ENCODE assay signal across 8 cellular contexts in the genomic region with DNA sequence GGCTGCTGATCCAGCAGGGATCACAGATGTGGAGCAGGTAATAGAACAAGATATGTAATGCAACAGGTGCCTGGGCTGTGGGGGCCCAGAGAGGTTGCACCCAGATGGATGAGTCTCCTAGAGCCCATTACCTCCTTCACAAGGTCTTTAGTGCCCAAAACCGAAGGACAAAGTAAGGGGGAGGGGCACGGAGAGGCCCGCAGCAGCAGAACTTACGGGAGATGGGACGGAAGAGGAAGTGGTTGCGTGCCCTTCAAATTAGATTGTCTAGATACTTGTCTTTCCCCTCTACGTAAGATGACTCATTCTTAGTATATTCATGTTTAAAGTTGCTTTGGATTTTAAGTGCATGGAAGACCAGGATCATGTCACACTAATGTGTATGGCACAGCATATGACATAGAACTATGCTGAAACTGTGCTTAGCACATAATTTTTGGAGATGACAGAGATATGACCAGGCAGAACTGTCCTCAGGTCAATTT. TPM values are rescaled to one million over a fixed set of nuclear protein-coding genes. Genes with fewer than 3 reads are reported as not detected.
DNase-seq lines count a peak whose midpoint lies in the region; ATAC-seq, FAIRE-seq and TF ChIP-seq lines count a peak whose summit lies in the region.

No MANE protein-coding gene starts in this region.

- TF ChIP-seq RAD21 in HepG2 (CRISPR knock-in tag; IDR thresholded peaks at IDR 0.05), result no peak

- ATAC-seq in GM18517 (IDR thresholded peaks at IDR 0.05; ENCODE audit: unreplicated experiment) (peak; percentile 42), HG02970 (IDR thresholded peaks at IDR 0.05; ENCODE audit: low FRiP score, unreplicated experiment) (peak; percentile 32), RWPE2 (ENCODE audit: low read depth) (peak; percentile 59), HepG2 (peak; percentile 18)
- peak; percentile 93 for ATAC-seq in stimulated activated naive CD8-positive, alpha-beta T cell treated with anti-CD3 and anti-CD28 coated beads, Interleukin-15, amount 100 ng/mL, for 72 hours

- CTCF ChIA-PET in HepG2 (lab: Yijun Ruan, JAX; ENCODE audit: low intra/inter-chr PET ratio, low total read pairs), result interaction anchor here (0.6 to 2.2 kb wide), 5 partner anchors 10 to 1092 kb away, joined by 3 to 24 read pairs (median 6); no protein-coding TSS in a partner anchor

- H3K9me3 ChIP-seq in RWPE2 (ENCODE audit: severe bottlenecking), result no peaks in the 10 kb centered on the region
- H3K9me3 ChIP-seq in HepG2 (ENCODE audit: low read length), result no peaks in the 10 kb centered on the region

- H3K4me1 ChIP-seq in RWPE2 (ENCODE audit: insufficient read depth, poor library complexity, severe bottlenecking) (peaks cover 6% of the 10 kb centered on the region), HepG2 (ENCODE audit: insufficient read depth, low read length) (peaks cover 87% of the 10 kb centered on the region)

- H3K36me3 ChIP-seq in RWPE2 (ENCODE audit: low read depth), result no peaks in the 10 kb centered on the region
- no peaks in the 10 kb centered on the region for H3K36me3 ChIP-seq in HepG2 (replicated peaks in 1 of 2; ENCODE audit: control insufficient read depth in 1 of 2, insufficient read depth in 2 of 2, low read length in 2 of 2)

- peak overlapping the region; percentile 83 for H3K4me2 ChIP-seq in HepG2 (ENCODE audit: low read depth, low read length)

- DNase-seq in RWPE2 (ENCODE audit: low spot score) (no peak), HepG2 (ENCODE audit: low spot score) (no peak), superior temporal gyrus (ENCODE audit: extremely low spot score) (no peak), ureter (ENCODE audit: low spot score) (no peak)
- peak; percentile 47 for DNase-seq in activated T-helper 9 cell treated with anti-CD3 and anti-CD28 coated beads, Interleukin-2, amount 50 U/mL, for 16 hours (ENCODE audit: low read depth)
- peak; percentile 61 to 76 for DNase-seq in stimulated activated naive CD8-positive, alpha-beta T cell treated with anti-CD3 and anti-CD28 coated beads, Interleukin-15, amount 100 ng/mL, for 72 hours

- H3K9ac ChIP-seq in HepG2 (ENCODE audit: insufficient read depth, low read depth, low read length), result peak overlapping the region; percentile 55

- H3K79me2 ChIP-seq in HepG2 (ENCODE audit: insufficient read depth, low read length), result no peaks in the 10 kb centered on the region

- WGBS in HepG2 (ENCODE audit: low lambda C conversion rate), result 10% methylated on average over 7 of the region's 7 CpGs

- H3K27ac Mint-ChIP-seq in stimulated activated naive CD8-positive, alpha-beta T cell treated with anti-CD3 and anti-CD28 coated beads, Interleukin-15, amount 100 ng/mL, for 72 hours, result peak overlapping the region; percentile 97 to 98

- POLR2A ChIA-PET in HepG2 (lab: Yijun Ruan, JAX), result interaction anchor here (1.2 to 2.3 kb wide), 4 partner anchors 10 to 145 kb away, joined by 3 to 16 read pairs (median 6); partner anchors contain the start of gene SLC25A15

- peaks cover 38% of the 10 kb centered on the region for H3K4me1 Mint-ChIP-seq in stimulated activated naive CD8-positive, alpha-beta T cell treated with anti-CD3 and anti-CD28 coated beads, Interleukin-15, amount 100 ng/mL, for 72 hours

- H3K27me3 ChIP-seq in RWPE2 (ENCODE audit: insufficient read depth, poor library complexity, severe bottlenecking) (no peaks in the 10 kb centered on the region), HepG2 (ENCODE audit: control insufficient read depth in 1 of 2, insufficient read depth in 2 of 2, low read length in 2 of 2) (no peaks in the 10 kb centered on the region)

- no peaks in the 10 kb centered on the region for H3K27me3 Mint-ChIP-seq in stimulated activated naive CD8-positive, alpha-beta T cell treated with anti-CD3 and anti-CD28 coated beads, Interleukin-15, amount 100 ng/mL, for 72 hours

- BruUV-seq in HepG2 (replicated peaks; lab: Mats Ljungman, UMichigan), result no TSS peak

- H3K4me3 ChIP-seq in RWPE2 (ENCODE audit: severe bottlenecking) (no peak overlapping the region), HepG2 (replicated peaks in 1 of 3; ENCODE audit: insufficient read depth in 1 of 3, low read depth in 2 of 3, low read length in 3 of 3) (peak overlapping the region; percentile 51 to 60 (median 59))

- H4K20me1 ChIP-seq in HepG2 (ENCODE audit: insufficient read depth, low read length), result no peaks in the 10 kb centered on the region

- intact Hi-C loops in HepG2 (cut with micrococcal nuclease; ENCODE audit: unreplicated experiment), result loop anchor here (1.0 to 2.0 kb wide), 4 partner anchors 10 to 1092 kb away; no protein-coding TSS in a partner anchor

- H3K9me3 Mint-ChIP-seq in stimulated activated naive CD8-positive, alpha-beta T cell treated with anti-CD3 and anti-CD28 coated beads, Interleukin-15, amount 100 ng/mL, for 72 hours, result no peaks in the 10 kb centered on the region

- TF ChIP-seq EP300 in HepG2 (IDR thresholded peaks at IDR 0.05; ENCODE audit: low read depth in 2 of 2, low read length in 2 of 2), result no peak
- TF ChIP-seq EP300 in HepG2 (CRISPR knock-in tag; IDR thresholded peaks at IDR 0.05; ENCODE audit: borderline replicate concordance), result no peak

- peak overlapping the region; percentile 17 for H3K27ac ChIP-seq in RWPE2 (ENCODE audit: poor library complexity, severe bottlenecking)
- no peak overlapping the region for H3K27ac ChIP-seq in HepG2 (ENCODE audit: extremely low read length, insufficient read depth, low read length)

- TF ChIP-seq POLR2A in HepG2 (IDR thresholded peaks at IDR 0.05; ENCODE audit: insufficient read depth in 1 of 2, low read depth in 2 of 2, low read length in 2 of 2), result no peak

- in situ Hi-C loops in HepG2 (cut with HindIII; ENCODE audit: extremely low pct_ligation_motif_present, low pct_unique_long_range_greater_than_20kb), result loop anchor here (10.0 kb wide), 1 partner anchor 242 kb away; no protein-coding TSS in a partner anchor

- peak overlapping the region; percentile 85 to 91 for H3K4me3 Mint-ChIP-seq in stimulated activated naive CD8-positive, alpha-beta T cell treated with anti-CD3 and anti-CD28 coated beads, Interleukin-15, amount 100 ng/mL, for 72 hours

- TF ChIP-seq CTCF in RWPE2 (IDR thresholded peaks at IDR 0.05; ENCODE audit: poor library complexity, severe bottlenecking) (no peak), HepG2 (CRISPR knock-in tag; IDR thresholded peaks at IDR 0.05) (no peak)

- H2AFZ ChIP-seq in HepG2 (ENCODE audit: low read length), result peak overlapping the region; percentile 84

- FAIRE-seq in HepG2 (lab: Jason Lieb, UNC), result no peak

TF ChIP-seq in HepG2, 621 proteins besides CTCF, POLR2A, EP300 and RAD21 (continues in another document):
- no peak for TF ChIP-seq RFXANK (CRISPR knock-in tag; IDR thresholded peaks at IDR 0.05)
- TF ChIP-seq ZMAT3 (CRISPR knock-in tag; conservative IDR thresholded peaks at IDR 0.05), result no peak
- peak; percentile 9; the same call in 1 of the 2 replicates for TF ChIP-seq KAT8 (CRISPR knock-in tag; IDR thresholded peaks at IDR 0.05)
- TF ChIP-seq SAP130 (CRISPR knock-in tag; IDR thresholded peaks at IDR 0.05; ENCODE audit: low read depth), result peak; percentile 30

RNA-seq across cellular contexts. Expression of gene MRPS31, which starts 5.7 kb away (rescaled TPM):
- total RNA-seq in HepG2 (2016; rRNA removed; fragmentation: Illumina TruSeq; extraction: Trizol) (34.1 and 43.5 TPM in 2 replicates), ureter (25.5 TPM)
- 16.8 and 19.4 TPM in 2 replicates for total RNA-seq in HepG2 (2016; cell fraction: cytosol; rRNA removed; fragmentation: Illumina TruSeq; extraction: Trizol; ENCODE audit: low read depth)
- total RNA-seq in HepG2 (2016; cell fraction: insoluble cytoplasmic fraction; rRNA removed; fragmentation: Illumina TruSeq; extraction: Trizol), result 33.0 and 40.4 TPM in 2 replicates
- total RNA-seq in HepG2 (2016; cell fraction: membrane; rRNA removed; fragmentation: Illumina TruSeq; extraction: Trizol), result 18.7 and 19.6 TPM in 2 replicates
- total RNA-seq in HepG2 (2016; cell fraction: nucleus; rRNA removed; fragmentation: Illumina TruSeq; extraction: Trizol), result 23.7 and 27.9 TPM in 2 replicates
- 20.4 and 23.7 TPM in 2 replicates for polyA plus RNA-seq in HepG2 (2011; rRNA removed)
- polyA plus RNA-seq in HepG2 (2011; cell fraction: cytosol; rRNA removed), result 11.8 and 14.3 TPM in 2 replicates
- 13.6 and 19.3 TPM in 2 replicates for polyA plus RNA-seq in HepG2 (2011; cell fraction: nucleus; rRNA removed)
- polyA plus RNA-seq in HepG2 (2012), result 20.1 and 23.9 TPM in 2 replicates
- polyA plus RNA-seq in HepG2 (2016; cell fraction: cytosol; fragmentation: Illumina TruSeq; extraction: Trizol; ENCODE audit: low read depth), result 15.7 and 16.2 TPM in 2 replicates
- polyA plus RNA-seq in HepG2 (2016; cell fraction: insoluble cytoplasmic fraction; fragmentation: Illumina TruSeq; extraction: Trizol; ENCODE audit: low read depth), result 41.7 and 42.1 TPM in 2 replicates
- polyA plus RNA-seq in HepG2 (2016; cell fraction: membrane; fragmentation: Illumina TruSeq; extraction: Trizol; ENCODE audit: low read depth), result 14.6 and 14.8 TPM in 2 replicates
- polyA plus RNA-seq in HepG2 (2016; cell fraction: nucleus; fragmentation: Illumina TruSeq; extraction: Trizol; ENCODE audit: insufficient read depth, low read depth), result 33.3 and 34.6 TPM in 2 replicates
- polyA minus RNA-seq in HepG2 (2011; rRNA and poly(A)+ RNA removed; ENCODE audit: low replicate concordance), result 4.6 and 5.6 TPM in 2 replicates
- polyA minus RNA-seq in HepG2 (2011; cell fraction: cytosol; rRNA and poly(A)+ RNA removed), result 6.1 and 9.2 TPM in 2 replicates
- 23.2 and 39.9 TPM in 2 replicates for polyA minus RNA-seq in HepG2 (2011; cell fraction: nucleus; rRNA and poly(A)+ RNA removed)

RNA-seq across cellular contexts. Expression of gene SLC25A15, which starts 12.7 kb away (rescaled TPM):
- 39.1 and 47.6 TPM in 2 replicates for total RNA-seq in HepG2 (2016; rRNA removed; fragmentation: Illumina TruSeq; extraction: Trizol)
- 22.0 and 24.4 TPM in 2 replicates for total RNA-seq in HepG2 (2016; cell fraction: cytosol; rRNA removed; fragmentation: Illumina TruSeq; extraction: Trizol; ENCODE audit: low read depth)
- total RNA-seq in HepG2 (2016; cell fraction: insoluble cytoplasmic fraction; rRNA removed; fragmentation: Illumina TruSeq; extraction: Trizol), result 42.6 and 49.3 TPM in 2 replicates
- total RNA-seq in HepG2 (2016; cell fraction: membrane; rRNA removed; fragmentation: Illumina TruSeq; extraction: Trizol), result 48.8 and 50.6 TPM in 2 replicates
- total RNA-seq in HepG2 (2016; cell fraction: nucleus; rRNA removed; fragmentation: Illumina TruSeq; extraction: Trizol), result 23.6 and 26.4 TPM in 2 replicates
- 16.7 and 17.3 TPM in 2 replicates for polyA plus RNA-seq in HepG2 (2011; rRNA removed)
- polyA plus RNA-seq in HepG2 (2011; cell fraction: cytosol; rRNA removed), result 18.4 TPM in 2 replicates
- 13.4 and 16.0 TPM in 2 replicates for polyA plus RNA-seq in HepG2 (2011; cell fraction: nucleus; rRNA removed)
- polyA plus RNA-seq in HepG2 (2012), result 15.2 and 20.8 TPM in 2 replicates
- polyA plus RNA-seq in HepG2 (2016; cell fraction: cytosol; fragmentation: Illumina TruSeq; extraction: Trizol; ENCODE audit: low read depth), result 16.9 and 21.3 TPM in 2 replicates
- 29.3 and 33.6 TPM in 2 replicates for polyA plus RNA-seq in HepG2 (2016; cell fraction: insoluble cytoplasmic fraction; fragmentation: Illumina TruSeq; extraction: Trizol; ENCODE audit: low read depth)
- 26.5 and 28.3 TPM in 2 replicates for polyA plus RNA-seq in HepG2 (2016; cell fraction: membrane; fragmentation: Illumina TruSeq; extraction: Trizol; ENCODE audit: low read depth)
- 21.7 and 25.2 TPM in 2 replicates for polyA plus RNA-seq in HepG2 (2016; cell fraction: nucleus; fragmentation: Illumina TruSeq; extraction: Trizol; ENCODE audit: insufficient read depth, low read depth)
- 51.4 and 76.4 TPM in 2 replicates for polyA minus RNA-seq in HepG2 (2011; rRNA and poly(A)+ RNA removed; ENCODE audit: low replicate concordance)
- 18.8 and 20.9 TPM in 2 replicates for polyA minus RNA-seq in HepG2 (2011; cell fraction: cytosol; rRNA and poly(A)+ RNA removed)
- polyA minus RNA-seq in HepG2 (2011; cell fraction: nucleus; rRNA and poly(A)+ RNA removed), result 15.6 and 18.8 TPM in 2 replicates
- 5.2 TPM for total RNA-seq in ureter

Comparison
In these comparisons a context has a peak if more than half of its experiments do, and no peak if none do; other contexts are left out.
1. ATAC-seq: peak in every context shown above with its lines; median percentile 93 in stimulated activated naive CD8-positive, alpha-beta T cell treated with anti-CD3 and anti-CD28 coated beads, Interleukin-15, amount 100 ng/mL, for 72 hours; 59 in RWPE2; 42 in GM18517; 32 in HG02970; 18 in HepG2.
2. DNase-seq: peak in activated T-helper 9 cell treated with anti-CD3 and anti-CD28 coated beads, Interleukin-2, amount 50 U/mL, for 16 hours (single experiment) and stimulated activated naive CD8-positive, alpha-beta T cell treated with anti-CD3 and anti-CD28 coated beads, Interleukin-15, amount 100 ng/mL, for 72 hours (2 of 2); none in RWPE2 (single experiment), HepG2 (single experiment), superior temporal gyrus (single experiment) and ureter (single experiment).